Comparison of ENCODE assay signal across 9 cellular contexts in genomic region chr5:52007230-52007858, GRCh38.
DNase-seq lines count a peak whose midpoint lies in the region; ATAC-seq, FAIRE-seq and TF ChIP-seq lines count a peak whose summit lies in the region.
"Had no signal": no experiment of that assay in that cellular context is flagged by ENCODE, and none has a peak within 500 bp of the region (broad histone marks: within the 10 kb centered on the region; RNA-seq: fewer than 3 reads in every experiment).

No MANE protein-coding gene starts in this region.

- TF ChIP-seq CTCF in GM12865 (IDR thresholded peaks at IDR 0.05; ENCODE audit: insufficient read depth, low read depth, low read length, missing control alignments) (peak; percentile 52), endothelial cell of umbilical vein (IDR thresholded peaks at IDR 0.05; ENCODE audit: extremely low read depth in 1 of 2, insufficient read depth in 1 of 2, low read depth in 1 of 2, low read length in 2 of 2) (peak; percentile 51 to 67)

- H3K18ac ChIP-seq in trophoblast cell (ENCODE audit: low read length) = no peak overlapping the region

- no peaks in the 10 kb centered on the region for H3K79me1 ChIP-seq in trophoblast cell (ENCODE audit: low read length)

- TF ChIP-seq POLR2A in endothelial cell of umbilical vein (IDR thresholded peaks at IDR 0.05; ENCODE audit: low read depth, low read length) = no peak

- intact Hi-C loops in endothelial cell of umbilical vein (cut with micrococcal nuclease) = loop anchor here (1.0 to 2.0 kb wide), 5 partner anchors 349 to 1048 kb away; no protein-coding TSS in a partner anchor

- no peak overlapping the region for H3K4me3 ChIP-seq in GM12865 (ENCODE audit: low read depth, low read length)
- no peak overlapping the region for H3K4me3 ChIP-seq in NT2/D1 (ENCODE audit: insufficient read length, low read depth)
- no peak overlapping the region for H3K4me3 ChIP-seq in endothelial cell of umbilical vein (replicated peaks in 1 of 3; ENCODE audit: insufficient read depth in 1 of 3, low read depth in 1 of 3, low read length in 3 of 3)
- no peak overlapping the region for H3K4me3 ChIP-seq in trophoblast cell (ENCODE audit: low read depth, low read length)
- H3K4me3 ChIP-seq: skin epidermis had no signal

- H2BK120ac ChIP-seq in trophoblast cell (ENCODE audit: insufficient read depth, low read length, poor library complexity) = no peak overlapping the region

- H3K9ac ChIP-seq in NT2/D1 (ENCODE audit: insufficient read length, low read depth) (no peak overlapping the region), endothelial cell of umbilical vein (replicated peaks; ENCODE audit: extremely low read depth, insufficient read depth, low read length) (no peak overlapping the region), trophoblast cell (ENCODE audit: low read length) (no peak overlapping the region)

- peak; percentile 26 for FAIRE-seq in endothelial cell of umbilical vein (lab: Jason Lieb, UNC)

- CTCF ChIA-PET in endothelial cell of umbilical vein (lab: Charles Lee) = interaction anchor here (0.6 to 2.5 kb wide), 19 partner anchors 9 to 1052 kb away, joined by 3 to 183 read pairs (median 4); partner anchors contain the start of gene ISL1

- no peak overlapping the region for H2AK5ac ChIP-seq in trophoblast cell (ENCODE audit: low read length)

- dilution Hi-C loops in endothelial cell of umbilical vein (cut with MboI; ENCODE audit: extremely low pct_ligation_motif_present, low sequenced_read_pairs) = no loop called here

- H3K23ac ChIP-seq in trophoblast cell (ENCODE audit: low read length) = no peak overlapping the region

- H3K14ac ChIP-seq in trophoblast cell (ENCODE audit: low read length) = no peak overlapping the region

- H3K4me2 ChIP-seq in endothelial cell of umbilical vein (ENCODE audit: insufficient read depth, low read length) = no peak overlapping the region
- H3K4me2 ChIP-seq in trophoblast cell (ENCODE audit: low read length) = no peak overlapping the region

- H2BK12ac ChIP-seq in trophoblast cell (ENCODE audit: low read length) = no peak overlapping the region

- H3K36me3 ChIP-seq in NT2/D1 (ENCODE audit: insufficient read depth, insufficient read length, low read length) (no peaks in the 10 kb centered on the region), endothelial cell of umbilical vein (ENCODE audit: control insufficient read depth in 2 of 2, extremely low read depth in 1 of 2, insufficient read depth in 2 of 2, low read length in 2 of 2) (no peaks in the 10 kb centered on the region), trophoblast cell (ENCODE audit: control insufficient read depth in 1 of 2, insufficient read depth in 2 of 2, low read length in 2 of 2) (no peaks in the 10 kb centered on the region)

- DNase-seq in GM12865 (ENCODE audit: low read depth) (peak; percentile 34), HT-29 (ENCODE audit: low spot score) (peak; percentile 82), NT2/D1 (ENCODE audit: low read depth, low spot score) (peak; percentile 23), endothelial cell of umbilical vein (ENCODE audit: low read depth, low spot score) (peak; percentile 48), trophoblast cell (peak; percentile 4 to 56), GM19238 (ENCODE audit: insufficient read length, low spot score) (no peak), HK-2 (ENCODE audit: unreplicated experiment) (no peak)

- no peak overlapping the region for H4K91ac ChIP-seq in trophoblast cell (ENCODE audit: low read depth, low read length)

- H2BK5ac ChIP-seq in trophoblast cell (ENCODE audit: low read depth, low read length, poor library complexity) = no peak overlapping the region

- H4K20me1 ChIP-seq in endothelial cell of umbilical vein (replicated peaks; ENCODE audit: control insufficient read depth, extremely low read depth, insufficient read depth, low read length) = no peaks in the 10 kb centered on the region

- no CpG with 5 or more reads among the region's 5 CpGs for WGBS in trophoblast cell (ENCODE audit: extremely low coverage, insufficient coverage, insufficient read length)

- no peak overlapping the region for H4K8ac ChIP-seq in trophoblast cell (ENCODE audit: low read depth, low read length)

- no peaks in the 10 kb centered on the region for H3K9me1 ChIP-seq in endothelial cell of umbilical vein (replicated peaks; ENCODE audit: control insufficient read depth, extremely low read depth, insufficient read depth, low read length)

- POLR2A ChIA-PET in endothelial cell of umbilical vein (lab: Charles Lee) = no interaction called here

- H3K4me1 ChIP-seq in NT2/D1 (ENCODE audit: insufficient read depth, insufficient read length) (no peaks in the 10 kb centered on the region), endothelial cell of umbilical vein (ENCODE audit: control insufficient read depth, extremely low read depth, insufficient read depth, low read length) (no peaks in the 10 kb centered on the region), trophoblast cell (ENCODE audit: control insufficient read depth in 1 of 2, insufficient read depth in 2 of 2, low read length in 2 of 2) (no peaks in the 10 kb centered on the region)

- no peak for ATAC-seq in GM21360 (IDR thresholded peaks at IDR 0.05; ENCODE audit: unreplicated experiment)

- no peaks in the 10 kb centered on the region for H3K9me3 ChIP-seq in NT2/D1 (ENCODE audit: insufficient read depth, low read length)
- H3K9me3 ChIP-seq in endothelial cell of umbilical vein (replicated peaks; ENCODE audit: control insufficient read depth, insufficient read depth, low read length) = no peaks in the 10 kb centered on the region
- H3K9me3 ChIP-seq in trophoblast cell (ENCODE audit: insufficient read depth, low read depth, low read length) = no peaks in the 10 kb centered on the region

- H3K27ac ChIP-seq in endothelial cell of umbilical vein (ENCODE audit: insufficient read depth, low read depth, low read length) (no peak overlapping the region), trophoblast cell (ENCODE audit: low read depth, low read length) (no peak overlapping the region)
- H3K27ac ChIP-seq: skin epidermis had no signal

- H3K27me3 ChIP-seq in NT2/D1 (ENCODE audit: insufficient read depth, insufficient read length) (no peaks in the 10 kb centered on the region), endothelial cell of umbilical vein (ENCODE audit: control insufficient read depth in 2 of 2, insufficient read depth in 2 of 2, low read length in 2 of 2) (no peaks in the 10 kb centered on the region), trophoblast cell (ENCODE audit: insufficient read depth, low read length) (no peaks in the 10 kb centered on the region)

- no peak overlapping the region for H3K4ac ChIP-seq in trophoblast cell (ENCODE audit: low read depth, low read length)

- H3K79me2 ChIP-seq in endothelial cell of umbilical vein (ENCODE audit: control insufficient read depth, insufficient read depth, low read length) = no peaks in the 10 kb centered on the region
- no peaks in the 10 kb centered on the region for H3K79me2 ChIP-seq in trophoblast cell (ENCODE audit: control insufficient read depth, insufficient read depth, low read length, poor library complexity)

- H4K12ac ChIP-seq in trophoblast cell (ENCODE audit: low read depth, low read length) = no peak overlapping the region

- BruUV-seq in endothelial cell of umbilical vein (replicated peaks; lab: Mats Ljungman, UMichigan) = no TSS peak

- no peak overlapping the region for H2AFZ ChIP-seq in endothelial cell of umbilical vein (ENCODE audit: low read depth, low read length)
- no peak overlapping the region for H2AFZ ChIP-seq in trophoblast cell (ENCODE audit: insufficient read depth, low read length, poor library complexity)

TF ChIP-seq in endothelial cell of umbilical vein, 7 proteins besides CTCF, POLR2A, EP300 and RAD21:
- TF ChIP-seq JUN (IDR thresholded peaks at IDR 0.05; ENCODE audit: borderline replicate concordance, insufficient read depth, insufficient read length, low read depth) (no peak), MYC (IDR thresholded peaks at IDR 0.05; ENCODE audit: low read depth, low read length) (no peak), EZH2 (IDR thresholded peaks at IDR 0.05; ENCODE audit: borderline replicate concordance, low read depth, low read length, severe bottlenecking) (no peak), POLR2AphosphoS5 (IDR thresholded peaks at IDR 0.05; ENCODE audit: insufficient read depth, low read depth, low read length) (no peak), MAX (IDR thresholded peaks at IDR 0.05; ENCODE audit: insufficient read depth, insufficient read length) (no peak), GATA2 (IDR thresholded peaks at IDR 0.05; ENCODE audit: insufficient read depth, insufficient read length, low read depth, low read length) (no peak), FOS (IDR thresholded peaks at IDR 0.05; ENCODE audit: borderline replicate concordance, insufficient read depth, low read length) (no peak)

Comparison
In these comparisons a context has a peak if more than half of its experiments do, and no peak if none do; other contexts are left out.
1. DNase-seq: peak in GM12865 (single experiment), HT-29 (single experiment), NT2/D1 (single experiment), endothelial cell of umbilical vein (single experiment) and trophoblast cell (2 of 2); none in GM19238 (single experiment) and HK-2 (single experiment).